ENCODE assay signal across 8 cellular contexts in genomic region chr11:47768090-47768620, GRCh38. TPM values are rescaled to one million over a fixed set of nuclear protein-coding genes. Genes with fewer than 3 reads are reported as not detected.
DNase-seq lines count a peak whose midpoint lies in the region; ATAC-seq, FAIRE-seq and TF ChIP-seq lines count a peak whose summit lies in the region.

No MANE protein-coding gene starts in this region.

- no peak for TF ChIP-seq EP300 in HepG2 (IDR thresholded peaks at IDR 0.05; ENCODE audit: low read depth in 2 of 2, low read length in 2 of 2)
- TF ChIP-seq EP300 in HepG2 (CRISPR knock-in tag; IDR thresholded peaks at IDR 0.05; ENCODE audit: borderline replicate concordance), result no peak

- ATAC-seq in HepG2, result no peak
- ATAC-seq in HG03139 (IDR thresholded peaks at IDR 0.05; ENCODE audit: unreplicated experiment), result no peak
- no peak for ATAC-seq in HG02885 (IDR thresholded peaks at IDR 0.05; ENCODE audit: poor library complexity, unreplicated experiment)

- no peaks in the 10 kb centered on the region for H3K9me3 ChIP-seq in HepG2 (ENCODE audit: low read length)

- TF ChIP-seq CTCF in VCaP (conservative IDR thresholded peaks at IDR 0.05), result no peak
- peak in 14 of 56 donors; percentile 3 to 43 (median 15) for TF ChIP-seq CTCF in dorsolateral prefrontal cortex (IDR thresholded peaks at IDR 0.05 in 54 of 56, conservative IDR thresholded peaks at IDR 0.05 in 2 of 56; ENCODE audit: low read depth in 1 of 56, partially characterized antibody in 56 of 56)
- TF ChIP-seq CTCF in HepG2 (CRISPR knock-in tag; IDR thresholded peaks at IDR 0.05), result no peak

- POLR2A ChIA-PET in HepG2 (lab: Yijun Ruan, JAX), result interaction anchor here (1.3 to 1.7 kb wide), 4 partner anchors 17 to 120 kb away, joined by 3 to 5 read pairs (median 3); partner anchors contain the start of gene AGBL2

- TSS peak; percentile 97 for BruUV-seq in HepG2 (replicated peaks; lab: Mats Ljungman, UMichigan)

- no peak overlapping the region for H2AFZ ChIP-seq in HepG2 (ENCODE audit: low read length)

- peak overlapping the region; percentile 100 for H3K4me2 ChIP-seq in HepG2 (ENCODE audit: low read depth, low read length)

- CTCF ChIA-PET in HepG2 (lab: Yijun Ruan, JAX; ENCODE audit: low intra/inter-chr PET ratio, low total read pairs), result no interaction called here

- H3K27ac ChIP-seq in VCaP (peak overlapping the region; percentile 93), dorsolateral prefrontal cortex (peak overlapping the region; percentile 91 to 100 (median 100)), HepG2 (ENCODE audit: extremely low read length, insufficient read depth, low read length) (peak overlapping the region; percentile 99)

- no peak for FAIRE-seq in HepG2 (lab: Jason Lieb, UNC)

- H3K4me3 ChIP-seq in GM08714 (ENCODE audit: low read length) (peak overlapping the region; percentile 75), dorsolateral prefrontal cortex (peak overlapping the region; percentile 53 to 99 (median 90)), HepG2 (replicated peaks in 1 of 3; ENCODE audit: insufficient read depth in 1 of 3, low read depth in 2 of 3, low read length in 3 of 3) (peak overlapping the region; percentile 77 to 81 (median 80))

- peak in 1 of 2 experiments; percentile 41; a peak in 1 of 4 replicates for TF ChIP-seq POLR2A in HepG2 (IDR thresholded peaks at IDR 0.05; ENCODE audit: insufficient read depth in 1 of 2, low read depth in 2 of 2, low read length in 2 of 2)

- peak overlapping the region; percentile 99 for H3K9ac ChIP-seq in HepG2 (ENCODE audit: insufficient read depth, low read depth, low read length)

- DNase-seq in NCI-H187 (lab: John Stamatoyannopoulos, UW) (peak; percentile 66), dorsolateral prefrontal cortex (peak; percentile 27 to 72 (median 60)), HepG2 (ENCODE audit: low spot score) (no peak)
- DNase-seq in stimulated activated CD4-positive, alpha-beta T cell treated with anti-CD3 and anti-CD28 coated beads, Interleukin-2, amount 100 ng/mL, for 4 hours (ENCODE audit: low read depth), result peak; percentile 2

- H4K20me1 ChIP-seq in HepG2 (ENCODE audit: insufficient read depth, low read length), result peaks cover 16% of the 10 kb centered on the region

- peaks cover 42% of the 10 kb centered on the region for H3K79me2 ChIP-seq in HepG2 (ENCODE audit: insufficient read depth, low read length)

- H3K27me3 ChIP-seq in dorsolateral prefrontal cortex (no peaks in the 10 kb centered on the region), HepG2 (ENCODE audit: control insufficient read depth in 1 of 2, insufficient read depth in 2 of 2, low read length in 2 of 2) (no peaks in the 10 kb centered on the region; a peak in 2 of 5 replicates)

- WGBS in HepG2 (ENCODE audit: low lambda C conversion rate), result 64% methylated on average over 12 of the region's 12 CpGs

- intact Hi-C loops in dorsolateral prefrontal cortex (cut with DNase I) (loop anchor here (5.0 to 10.0 kb wide), 2 partner anchors 79 to 193 kb away; partner anchors contain the start of genes NUP160 (in 2 of the 2), KBTBD4 (in 1 of the 2) and NDUFS3 (in 1 of the 2)), HepG2 (cut with micrococcal nuclease; ENCODE audit: unreplicated experiment) (no loop called here)

- no peak for TF ChIP-seq RAD21 in HepG2 (CRISPR knock-in tag; IDR thresholded peaks at IDR 0.05)

- peaks cover 21% of the 10 kb centered on the region for H3K4me1 ChIP-seq in HepG2 (ENCODE audit: insufficient read depth, low read length)

- in situ Hi-C loops in HepG2 (cut with HindIII; ENCODE audit: extremely low pct_ligation_motif_present, low pct_unique_long_range_greater_than_20kb), result no loop called here

- H3K36me3 ChIP-seq in HepG2 (replicated peaks in 1 of 2; ENCODE audit: control insufficient read depth in 1 of 2, insufficient read depth in 2 of 2, low read length in 2 of 2), result peaks cover 2 to 12% of the 10 kb centered on the region in 2 experiments; a peak in 2 of 5 replicates

TF ChIP-seq in HepG2, 621 proteins besides CTCF, POLR2A, EP300 and RAD21 (continues in another document):
- no peak for TF ChIP-seq ATF5 (CRISPR knock-in tag; IDR thresholded peaks at IDR 0.05; ENCODE audit: low read depth)
- TF ChIP-seq SALL1 (CRISPR knock-in tag; IDR thresholded peaks at IDR 0.05), result 0 out of 2 replicates have a peak, but pooled peaks have one; percentile 9
- no peak for TF ChIP-seq CAMTA2 (CRISPR knock-in tag; IDR thresholded peaks at IDR 0.05; ENCODE audit: borderline replicate concordance)
- peak; percentile 57 for TF ChIP-seq RBM22 (optimal IDR thresholded peaks at IDR 0.05; ENCODE audit: low read length)
- no peak for TF ChIP-seq MTA3 (CRISPR knock-in tag; IDR thresholded peaks at IDR 0.05)
- no peak for TF ChIP-seq ZNF562 (CRISPR knock-in tag; IDR thresholded peaks at IDR 0.05; ENCODE audit: borderline replicate concordance)
- no peak for TF ChIP-seq MBNL3 (CRISPR knock-in tag; conservative IDR thresholded peaks at IDR 0.05)
- TF ChIP-seq ZBTB2 (CRISPR knock-in tag; IDR thresholded peaks at IDR 0.05; ENCODE audit: low read depth), result 0 out of 2 replicates have a peak, but pooled peaks have one; percentile 1
- no peak for TF ChIP-seq ZNF772 (CRISPR knock-in tag; IDR thresholded peaks at IDR 0.05)

RNA-seq across cellular contexts. Expression of gene FNBP4, which starts 1.0 kb away (rescaled TPM):
- 100 to 1,000 TPM in 57 of 120 experiments, 10 to 100 TPM in 63; 59.2 to 152 (median 98.6) TPM for total RNA-seq in dorsolateral prefrontal cortex
- total RNA-seq in HepG2 (2016; rRNA removed; fragmentation: Illumina TruSeq; extraction: Trizol), result 44.4 and 72.1 TPM in 2 replicates
- 34.1 and 37.7 TPM in 2 replicates for total RNA-seq in HepG2 (2016; cell fraction: cytosol; rRNA removed; fragmentation: Illumina TruSeq; extraction: Trizol; ENCODE audit: low read depth)
- 41.6 and 65.6 TPM in 2 replicates for total RNA-seq in HepG2 (2016; cell fraction: insoluble cytoplasmic fraction; rRNA removed; fragmentation: Illumina TruSeq; extraction: Trizol)
- total RNA-seq in HepG2 (2016; cell fraction: membrane; rRNA removed; fragmentation: Illumina TruSeq; extraction: Trizol), result 24.3 and 28.2 TPM in 2 replicates
- total RNA-seq in HepG2 (2016; cell fraction: nucleus; rRNA removed; fragmentation: Illumina TruSeq; extraction: Trizol), result 135 and 141 TPM in 2 replicates
- 128 and 137 TPM in 2 replicates for polyA plus RNA-seq in HepG2 (2011; rRNA removed)
- 43.7 and 45.4 TPM in 2 replicates for polyA plus RNA-seq in HepG2 (2011; cell fraction: cytosol; rRNA removed)
- 499 and 533 TPM in 2 replicates for polyA plus RNA-seq in HepG2 (2011; cell fraction: nucleus; rRNA removed)
- 82.9 and 94.0 TPM in 2 replicates for polyA plus RNA-seq in HepG2 (2012)
- polyA plus RNA-seq in HepG2 (2016; cell fraction: cytosol; fragmentation: Illumina TruSeq; extraction: Trizol; ENCODE audit: low read depth), result 3.9 and 4.3 TPM in 2 replicates
- 37.3 and 40.3 TPM in 2 replicates for polyA plus RNA-seq in HepG2 (2016; cell fraction: insoluble cytoplasmic fraction; fragmentation: Illumina TruSeq; extraction: Trizol; ENCODE audit: low read depth)
- 7.9 and 9.9 TPM in 2 replicates for polyA plus RNA-seq in HepG2 (2016; cell fraction: membrane; fragmentation: Illumina TruSeq; extraction: Trizol; ENCODE audit: low read depth)
- polyA plus RNA-seq in HepG2 (2016; cell fraction: nucleus; fragmentation: Illumina TruSeq; extraction: Trizol; ENCODE audit: insufficient read depth, low read depth), result 217 and 230 TPM in 2 replicates
- 54.0 and 163 TPM in 2 replicates for polyA minus RNA-seq in HepG2 (2011; rRNA and poly(A)+ RNA removed; ENCODE audit: low replicate concordance)
- 18.0 and 23.0 TPM in 2 replicates for polyA minus RNA-seq in HepG2 (2011; cell fraction: cytosol; rRNA and poly(A)+ RNA removed)
- 269 and 305 TPM in 2 replicates for polyA minus RNA-seq in HepG2 (2011; cell fraction: nucleus; rRNA and poly(A)+ RNA removed)

RNA-seq across cellular contexts. Expression of gene AGBL2, which starts 53.0 kb away (rescaled TPM):
- total RNA-seq in dorsolateral prefrontal cortex (1 to 10 TPM in 64 of 120 experiments, under 1 TPM in 46, not detected in 10; 0.17 to 3.9 (median 1.2) TPM), HepG2 (2016; rRNA removed; fragmentation: Illumina TruSeq; extraction: Trizol) (0.67 and 1.6 TPM in 2 replicates)
- total RNA-seq in HepG2 (2016; cell fraction: cytosol; rRNA removed; fragmentation: Illumina TruSeq; extraction: Trizol; ENCODE audit: low read depth), result 1.1 and 1.4 TPM in 2 replicates
- 0.56 and 2.4 TPM in 2 replicates for total RNA-seq in HepG2 (2016; cell fraction: insoluble cytoplasmic fraction; rRNA removed; fragmentation: Illumina TruSeq; extraction: Trizol)
- 1.1 and 2.4 TPM in 2 replicates for total RNA-seq in HepG2 (2016; cell fraction: membrane; rRNA removed; fragmentation: Illumina TruSeq; extraction: Trizol)
- 3.0 and 3.7 TPM in 2 replicates for total RNA-seq in HepG2 (2016; cell fraction: nucleus; rRNA removed; fragmentation: Illumina TruSeq; extraction: Trizol)
- 5.7 and 6.7 TPM in 2 replicates for polyA plus RNA-seq in HepG2 (2011; rRNA removed)
- polyA plus RNA-seq in HepG2 (2011; cell fraction: cytosol; rRNA removed), result 1.2 and 1.6 TPM in 2 replicates
- 16.0 and 24.7 TPM in 2 replicates for polyA plus RNA-seq in HepG2 (2011; cell fraction: nucleus; rRNA removed)
- 1.6 and 2.1 TPM in 2 replicates for polyA plus RNA-seq in HepG2 (2012)
- polyA plus RNA-seq in HepG2 (2016; cell fraction: cytosol; fragmentation: Illumina TruSeq; extraction: Trizol; ENCODE audit: low read depth), result 0.08 and 0.57 TPM in 2 replicates
- polyA plus RNA-seq in HepG2 (2016; cell fraction: insoluble cytoplasmic fraction; fragmentation: Illumina TruSeq; extraction: Trizol; ENCODE audit: low read depth), result 0.80 and 1.1 TPM in 2 replicates
- polyA plus RNA-seq in HepG2 (2016; cell fraction: membrane; fragmentation: Illumina TruSeq; extraction: Trizol; ENCODE audit: low read depth), result 0.43 and 0.99 TPM in 2 replicates
- polyA plus RNA-seq in HepG2 (2016; cell fraction: nucleus; fragmentation: Illumina TruSeq; extraction: Trizol; ENCODE audit: insufficient read depth, low read depth), result 10.3 and 15.4 TPM in 2 replicates
- polyA minus RNA-seq in HepG2 (2011; rRNA and poly(A)+ RNA removed; ENCODE audit: low replicate concordance), result 3.9 and 7.2 TPM in 2 replicates
- polyA minus RNA-seq in HepG2 (2011; cell fraction: cytosol; rRNA and poly(A)+ RNA removed), result 0.59 and 2.4 TPM in 2 replicates
- 8.0 and 8.6 TPM in 2 replicates for polyA minus RNA-seq in HepG2 (2011; cell fraction: nucleus; rRNA and poly(A)+ RNA removed)
